Comparison of ENCODE assay signal across 9 cellular contexts in genomic region chr7:22361795-22362194, GRCh38. TPM values are rescaled to one million over a fixed set of nuclear protein-coding genes. Genes with fewer than 3 reads are reported as not detected.
DNase-seq lines count a peak whose midpoint lies in the region; ATAC-seq and TF ChIP-seq lines count a peak whose summit lies in the region.
"Had no signal": no experiment of that assay in that cellular context is flagged by ENCODE, and none has a peak within 500 bp of the region (broad histone marks: within the 10 kb centered on the region; RNA-seq: fewer than 3 reads in every experiment).

No MANE protein-coding gene starts in this region.

- TF ChIP-seq EP300 in Ishikawa (IDR thresholded peaks at IDR 0.05; ENCODE audit: borderline replicate concordance) = no peak
- TF ChIP-seq EP300 in transverse colon (IDR thresholded peaks at IDR 0.05; ENCODE audit: low read depth) = no peak

- peak overlapping the region in 2 of 4 donors; percentile 34 for H3K27ac ChIP-seq in transverse colon

- TF ChIP-seq POLR2A in transverse colon (IDR thresholded peaks at IDR 0.05) = no peak

- TF ChIP-seq CTCF in choroid plexus epithelial cell (conservative IDR thresholded peaks at IDR 0.05; ENCODE audit: low read depth, low read length) = no peak
- no peak for TF ChIP-seq CTCF in transverse colon (IDR thresholded peaks at IDR 0.05)

- in situ Hi-C loops in transverse colon (cut with MboI; ENCODE audit: low pct_ligation_motif_present in 1 of 4, low pct_unique_long_range_greater_than_20kb in 1 of 4, low sequenced_read_pairs in 3 of 4) = no loop called here

- no peak for ATAC-seq in HG02970 (IDR thresholded peaks at IDR 0.05; ENCODE audit: low FRiP score, unreplicated experiment)
- no peak for ATAC-seq in HG02884 (IDR thresholded peaks at IDR 0.05; ENCODE audit: unreplicated experiment)

- WGBS in transverse colon (ENCODE audit: low coverage in 1 of 2), 2 donors = 50 to 59% methylated on average over 2 of the region's 2 CpGs

- TF ChIP-seq RAD21 in Ishikawa (IDR thresholded peaks at IDR 0.05; ENCODE audit: low read depth) = no peak

- DNase-seq in NCI-H748 (lab: John Stamatoyannopoulos, UW; ENCODE audit: unreplicated experiment) = peak; percentile 74
- DNase-seq in choroid plexus epithelial cell (ENCODE audit: low read depth) = peak; percentile 23
- peak; percentile 63 for DNase-seq in transverse colon
- DNase-seq in activated CD8-positive, alpha-beta memory T cell treated with anti-CD3 and anti-CD28 coated beads for 24 hours = no peak
- DNase-seq: activated T-cell treated with anti-CD3 and anti-CD28 coated beads for 4 hours, glutamatergic neuron had no signal

- no peaks in the 10 kb centered on the region for H3K9me3 ChIP-seq in transverse colon

- no peaks in the 10 kb centered on the region for H3K27me3 ChIP-seq in transverse colon

- H3K4me3 ChIP-seq in choroid plexus epithelial cell (ENCODE audit: low read depth, low read length) (no peak overlapping the region), transverse colon (no peak overlapping the region)

- peaks cover 0 to 30% (median 8%) of the 10 kb centered on the region in 4 donors for H3K4me1 ChIP-seq in transverse colon

- intact Hi-C loops in transverse colon (cut with DNase I; ENCODE audit: low total_unique reads) = no loop called here

- H3K36me3 ChIP-seq in transverse colon = no peaks in the 10 kb centered on the region

TF ChIP-seq in Ishikawa, 13 proteins besides CTCF, POLR2A, EP300 and RAD21:
- TF ChIP-seq, protein P1, sequence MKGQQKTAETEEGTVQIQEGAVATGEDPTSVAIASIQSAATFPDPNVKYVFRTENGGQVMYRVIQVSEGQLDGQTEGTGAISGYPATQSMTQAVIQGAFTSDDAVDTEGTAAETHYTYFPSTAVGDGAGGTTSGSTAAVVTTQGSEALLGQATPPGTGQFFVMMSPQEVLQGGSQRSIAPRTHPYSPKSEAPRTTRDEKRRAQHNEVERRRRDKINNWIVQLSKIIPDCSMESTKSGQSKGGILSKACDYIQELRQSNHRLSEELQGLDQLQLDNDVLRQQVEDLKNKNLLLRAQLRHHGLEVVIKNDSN (IDR thresholded peaks at IDR 0.05) = no peak
- TF ChIP-seq ZBTB7A (IDR thresholded peaks at IDR 0.05; ENCODE audit: low read depth) (no peak), EGR1 (IDR thresholded peaks at IDR 0.05) (no peak), NFIC (IDR thresholded peaks at IDR 0.05) (peak; percentile 51; the same call in 1 of the 2 replicates)

RNA-seq across cellular contexts. Expression of gene RAPGEF5, which starts 4.8 kb away (rescaled TPM):
- 100 to 1,000 TPM in 2 of 4 donors, 10 to 100 TPM in 2; 82.3 to 112 (median 100) TPM for total RNA-seq in transverse colon
